In the genomic region with DNA sequence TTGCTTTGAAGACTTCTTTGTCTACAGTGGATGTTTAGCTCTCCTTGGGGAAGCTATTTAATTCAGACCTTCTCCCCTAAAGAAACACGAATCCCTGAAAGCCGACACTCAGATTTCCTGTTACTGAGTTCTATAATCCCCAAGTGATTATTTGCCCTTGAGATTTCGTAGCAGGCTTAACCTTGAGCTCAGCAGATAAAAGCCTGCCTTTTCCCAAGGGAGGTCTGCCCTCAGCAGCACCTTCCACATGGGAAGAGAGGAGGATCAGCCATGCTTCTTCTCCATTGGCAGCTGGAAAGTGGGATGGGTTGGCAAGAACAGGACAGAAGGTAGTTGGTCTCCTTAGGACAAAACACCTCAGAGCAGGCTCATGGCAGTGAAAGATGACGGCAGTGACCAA, we compare ENCODE assay signal across 27 cellular contexts.
A peak's percentile ranks its signal among the peaks of the same experiment; 100 is the strongest.
DNase-seq lines count a peak whose midpoint lies in the region; ATAC-seq, FAIRE-seq and TF ChIP-seq lines count a peak whose summit lies in the region.
"Had no signal": no experiment of that assay in that cellular context is flagged by ENCODE, and none has a peak within 500 bp of the region (broad histone marks: within the 10 kb centered on the region; RNA-seq: fewer than 3 reads in every experiment).

No MANE protein-coding gene starts in this region.

- H2AFZ ChIP-seq in astrocyte (ENCODE audit: low read depth, low read length) (no peak overlapping the region), parathyroid adenoma (peak overlapping the region; percentile 75)

- TF ChIP-seq CTCF in astrocyte (IDR thresholded peaks at IDR 0.05; ENCODE audit: insufficient read depth, low read depth, low read length) (no peak), parathyroid adenoma (IDR thresholded peaks at IDR 0.05) (no peak), osteocyte (IDR thresholded peaks at IDR 0.05) (no peak), GM10248 (IDR thresholded peaks at IDR 0.05; ENCODE audit: control extremely low read depth, extremely low read depth, low read depth, missing control alignments) (no peak)

- H3K4me1 Mint-ChIP-seq in astrocyte (ENCODE audit: low read depth, unreplicated experiment) (peaks cover 1% of the 10 kb centered on the region), osteocyte (ENCODE audit: unreplicated experiment) (peaks cover 55% of the 10 kb centered on the region)
- H3K4me1 Mint-ChIP-seq: activated naive CD4-positive, alpha-beta T cell treated with anti-CD3 and anti-CD28 coated beads, Interleukin-2, amount 10 ng/mL, durations not matched to agents 7 days and 5 days had no signal

- H3K27me3 ChIP-seq in BLaER1 (no peaks in the 10 kb centered on the region), astrocyte (ENCODE audit: insufficient read depth, low read length) (no peaks in the 10 kb centered on the region), parathyroid adenoma (ENCODE audit: control insufficient read depth, insufficient read depth, low read length) (no peaks in the 10 kb centered on the region)
- H3K27me3 ChIP-seq: upper lobe of right lung had no signal

- no peak overlapping the region for H3K9ac ChIP-seq in BLaER1
- H3K9ac ChIP-seq in astrocyte (ENCODE audit: low read length), result no peak overlapping the region
- H3K9ac ChIP-seq in parathyroid adenoma, result no peak overlapping the region

- peak overlapping the region; percentile 25 for H3K4me2 ChIP-seq in BLaER1
- peak overlapping the region; percentile 38 for H3K4me2 ChIP-seq in astrocyte (ENCODE audit: low read length)
- H3K4me2 ChIP-seq in parathyroid adenoma (ENCODE audit: low read length), result no peak overlapping the region

- H3K9me3 ChIP-seq in BLaER1, result no peaks in the 10 kb centered on the region
- H3K9me3 ChIP-seq in astrocyte (ENCODE audit: insufficient read depth, low read depth, low read length), result no peaks in the 10 kb centered on the region
- H3K9me3 ChIP-seq in parathyroid adenoma (ENCODE audit: control insufficient read depth, low read length), result no peaks in the 10 kb centered on the region
- H3K9me3 ChIP-seq: HAP-1, upper lobe of right lung had no signal

- no peaks in the 10 kb centered on the region for H3K36me3 Mint-ChIP-seq in astrocyte (ENCODE audit: low read depth, unreplicated experiment)
- H3K36me3 Mint-ChIP-seq in osteocyte (ENCODE audit: unreplicated experiment), result no peaks in the 10 kb centered on the region
- H3K36me3 Mint-ChIP-seq: activated naive CD4-positive, alpha-beta T cell treated with anti-CD3 and anti-CD28 coated beads, Interleukin-2, amount 10 ng/mL, durations not matched to agents 7 days and 5 days; brain had no signal

- H3K36me3 ChIP-seq in BLaER1, result no peaks in the 10 kb centered on the region
- H3K36me3 ChIP-seq in astrocyte (ENCODE audit: insufficient read depth, low read length), result no peaks in the 10 kb centered on the region
- no peaks in the 10 kb centered on the region for H3K36me3 ChIP-seq in parathyroid adenoma (ENCODE audit: control insufficient read depth, insufficient read depth, low read length)
- H3K36me3 ChIP-seq: HAP-1, left ventricle myocardium inferior, upper lobe of right lung had no signal

- CTCF ChIA-PET in GM10248 (lab: Yijun Ruan, JAX), result interaction anchor here (0.7 to 1.7 kb wide), 5 partner anchors 8 to 78 kb away, joined by 3 to 4 read pairs (median 3); no protein-coding TSS in a partner anchor

- peaks cover 8% of the 10 kb centered on the region for H3K27me3 Mint-ChIP-seq in astrocyte (ENCODE audit: low read depth, unreplicated experiment)
- no peaks in the 10 kb centered on the region for H3K27me3 Mint-ChIP-seq in osteocyte (ENCODE audit: unreplicated experiment)
- H3K27me3 Mint-ChIP-seq: activated T-helper 17 cell treated with anti-CD3 and anti-CD28 coated beads, Interleukin-2, amount 50 U/mL, for 72 hours; brain had no signal

- H3K79me2 ChIP-seq in astrocyte (ENCODE audit: insufficient read depth, low read length) (no peaks in the 10 kb centered on the region), parathyroid adenoma (no peaks in the 10 kb centered on the region)

- H3K27ac ChIP-seq in BLaER1, result no peak overlapping the region
- H3K27ac ChIP-seq in astrocyte (ENCODE audit: low read depth, low read length), result peak overlapping the region; percentile 42
- no peak overlapping the region for H3K27ac ChIP-seq in parathyroid adenoma
- H3K27ac ChIP-seq: left ventricle myocardium inferior, upper lobe of right lung had no signal

- H3K9me3 Mint-ChIP-seq in astrocyte (ENCODE audit: unreplicated experiment), result no peaks in the 10 kb centered on the region
- H3K9me3 Mint-ChIP-seq in osteocyte (ENCODE audit: unreplicated experiment), result peaks cover 9% of the 10 kb centered on the region

- no peak overlapping the region for H3K27ac Mint-ChIP-seq in astrocyte (ENCODE audit: unreplicated experiment)
- H3K27ac Mint-ChIP-seq in osteocyte (ENCODE audit: unreplicated experiment), result no peak overlapping the region
- H3K27ac Mint-ChIP-seq: activated naive CD4-positive, alpha-beta T cell treated with anti-CD3 and anti-CD28 coated beads, Interleukin-2, amount 10 ng/mL, durations not matched to agents 7 days and 5 days; activated T-helper 17 cell treated with anti-CD3 and anti-CD28 coated beads, Interleukin-2, amount 50 U/mL, for 72 hours; IgD-negative memory B cell; stimulated activated naive B cell treated with anti-CD40 and anti-IgM and Interleukin-4, amounts not matched to agents 10 μg/mL and 1 μg/mL and 100 μg/mL, for 72 hours had no signal

- DNase-seq in NCI-H2171 (lab: John Stamatoyannopoulos, UW), result peak; percentile 23
- no peak for DNase-seq in astrocyte (ENCODE audit: low read depth)
- no peak for DNase-seq in osteocyte (ENCODE audit: extremely low spot score, unreplicated experiment)
- no peak for DNase-seq in GM10248 (ENCODE audit: extremely low spot score)
- DNase-seq: activated CD4-positive, alpha-beta T cell treated with anti-CD3 and anti-CD28 coated beads for 48 hours; activated naive CD4-positive, alpha-beta T cell treated with anti-CD3 and anti-CD28 coated beads, Interleukin-2, amount 10 ng/mL, durations not matched to agents 7 days and 5 days; cerebellar nuclear complex; DMS153; left ventricle myocardium inferior; NCI-H1694 treated with DMSO at 0.1 percent for 48 hours; NCI-H226; nucleus accumbens; SIG-M5; stimulated activated naive B cell treated with anti-CD40 and anti-IgM and Interleukin-4, amounts not matched to agents 10 μg/mL and 1 μg/mL and 100 μg/mL, for 72 hours; T1000; upper lobe of right lung had no signal

- H3K4me3 ChIP-seq in BLaER1, result no peak overlapping the region
- H3K4me3 ChIP-seq in astrocyte (ENCODE audit: insufficient read depth, low read depth, low read length), result no peak overlapping the region
- no peak overlapping the region for H3K4me3 ChIP-seq in parathyroid adenoma (ENCODE audit: low read depth, low read length)
- H3K4me3 ChIP-seq: HAP-1, left ventricle myocardium inferior, upper lobe of right lung had no signal

- POLR2A ChIA-PET in GM10248 (lab: Yijun Ruan, JAX), result no interaction called here

- H3K4me3 Mint-ChIP-seq in astrocyte (ENCODE audit: unreplicated experiment) (no peak overlapping the region), osteocyte (ENCODE audit: unreplicated experiment) (no peak overlapping the region)
- H3K4me3 Mint-ChIP-seq: activated naive CD4-positive, alpha-beta T cell treated with anti-CD3 and anti-CD28 coated beads, Interleukin-2, amount 10 ng/mL, durations not matched to agents 7 days and 5 days; activated T-helper 17 cell treated with anti-CD3 and anti-CD28 coated beads, Interleukin-2, amount 50 U/mL, for 72 hours; brain; IgD-negative memory B cell; stimulated activated naive B cell treated with anti-CD40 and anti-IgM and Interleukin-4, amounts not matched to agents 10 μg/mL and 1 μg/mL and 100 μg/mL, for 72 hours had no signal

- H4K20me1 ChIP-seq in BLaER1, result no peaks in the 10 kb centered on the region
- H4K20me1 ChIP-seq in astrocyte (ENCODE audit: insufficient read depth, low read length), result no peaks in the 10 kb centered on the region

- H3K4me1 ChIP-seq in BLaER1, result peaks cover 17% of the 10 kb centered on the region
- H3K4me1 ChIP-seq in astrocyte (ENCODE audit: insufficient read depth, low read length), result peaks cover 31% of the 10 kb centered on the region
- H3K4me1 ChIP-seq in parathyroid adenoma, result peaks cover 14% of the 10 kb centered on the region
- H3K4me1 ChIP-seq: HAP-1, upper lobe of right lung had no signal

- no peak for ATAC-seq in GM21367 (IDR thresholded peaks at IDR 0.05; ENCODE audit: unreplicated experiment)
- ATAC-seq: activated T-helper 17 cell treated with anti-CD3 and anti-CD28 coated beads, Interleukin-2, amount 50 U/mL, for 72 hours; esophagus mucosa; stimulated activated naive B cell treated with anti-CD40 and anti-IgM and Interleukin-4, amounts not matched to agents 10 μg/mL and 1 μg/mL and 100 μg/mL, for 72 hours; upper lobe of right lung had no signal

- FAIRE-seq in astrocyte (lab: Jason Lieb, UNC), result no peak
- FAIRE-seq: GM12891, keratinocyte, RCC 7860 had no signal
